In genomic region chr12:80239867-80240266, GRCh38 we compare ENCODE assay signal across 24 cellular contexts.
DNase-seq lines count a peak whose midpoint lies in the region; FAIRE-seq and TF ChIP-seq lines count a peak whose summit lies in the region.
"Had no signal": no experiment of that assay in that cellular context is flagged by ENCODE, and none has a peak within 500 bp of the region (broad histone marks: within the 10 kb centered on the region; RNA-seq: fewer than 3 reads in every experiment).

No MANE protein-coding gene starts in this region.

- no peaks in the 10 kb centered on the region for H3K36me3 ChIP-seq in HEK293 (ENCODE audit: control insufficient read depth in 2 of 2, insufficient read depth in 1 of 2, low read length in 2 of 2)
- H3K36me3 ChIP-seq: BE2C, BLaER1 had no signal

- H3K4me1 ChIP-seq in HEK293 (ENCODE audit: control insufficient read depth, insufficient read depth, low read length) = no peaks in the 10 kb centered on the region
- H3K4me1 ChIP-seq: BE2C, BLaER1 had no signal

- CTCF ChIA-PET in HEK293 (lab: Yijun Ruan, JAX) = interaction anchor here (1.0 kb wide), 1 partner anchor 20 kb away, joined by 3 read pairs; no protein-coding TSS in a partner anchor

- no peaks in the 10 kb centered on the region for H3K27me3 Mint-ChIP-seq in mesothelial cell of epicardium (ENCODE audit: low read depth)
- H3K27me3 Mint-ChIP-seq: CD4-positive, CD25-positive, alpha-beta regulatory T cell had no signal

- no peak overlapping the region for H3K4me3 Mint-ChIP-seq in mesothelial cell of epicardium
- H3K4me3 Mint-ChIP-seq: CD14-positive monocyte; CD4-positive, alpha-beta memory T cell; CD4-positive, CD25-positive, alpha-beta regulatory T cell; CD8-positive, alpha-beta memory T cell had no signal

- no peak for TF ChIP-seq CTCF in HEK293 (tag by site-specific recombination; IDR thresholded peaks at IDR 0.05)
- TF ChIP-seq CTCF in mesothelial cell of epicardium (IDR thresholded peaks at IDR 0.05; ENCODE audit: unreplicated experiment) = no peak

- no peak overlapping the region for H3K4me3 ChIP-seq in HEK293 (ENCODE audit: low read depth, low read length)
- H3K4me3 ChIP-seq: BLaER1 had no signal

- DNase-seq in GM12892 (ENCODE audit: insufficient read length) (no peak), GM18507 (ENCODE audit: extremely low spot score, insufficient read length, low read depth) (no peak), mesothelial cell of epicardium (ENCODE audit: low spot score in 2 of 2, unreplicated experiment in 2 of 2) (no peak), GM03348 (ENCODE audit: low spot score) (no peak)
- DNase-seq: 8988T; ACHN; BE2C; C1 segment of cervical spinal cord; CD4-positive, alpha-beta memory T cell; CD4-positive, CD25-positive, alpha-beta regulatory T cell; CD8-positive, alpha-beta memory T cell; COR-L47; DMS 273 treated with DMSO at 0.1 percent for 48 hours; DMS153; DMS53; DMS79; DND-41; EL; GDM1 had no signal

- no peaks in the 10 kb centered on the region; the same call in 1 of the 2 replicates for H3K9me3 ChIP-seq in HEK293 (ENCODE audit: control insufficient read depth, insufficient read depth, low read depth, low read length)
- H3K9me3 ChIP-seq: BE2C, BLaER1 had no signal

- H3K9me3 Mint-ChIP-seq in mesothelial cell of epicardium = peaks cover 6% of the 10 kb centered on the region

- H3K27ac ChIP-seq in HEK293 (ENCODE audit: extremely low read depth, low read depth, low read length) = no peak overlapping the region
- H3K27ac ChIP-seq: BLaER1 had no signal

- no peak for TF ChIP-seq POLR2A in GM12892 (IDR thresholded peaks at IDR 0.05; ENCODE audit: low read depth, low read length)

- H3K4me1 Mint-ChIP-seq in mesothelial cell of epicardium = peaks cover 44% of the 10 kb centered on the region
- H3K4me1 Mint-ChIP-seq: CD14-positive monocyte; CD4-positive, alpha-beta memory T cell; CD4-positive, CD25-positive, alpha-beta regulatory T cell; CD8-positive, alpha-beta memory T cell had no signal

- H3K36me3 Mint-ChIP-seq in mesothelial cell of epicardium = no peaks in the 10 kb centered on the region
- H3K36me3 Mint-ChIP-seq: CD14-positive monocyte; CD4-positive, alpha-beta memory T cell; CD4-positive, CD25-positive, alpha-beta regulatory T cell; CD8-positive, alpha-beta memory T cell had no signal

- FAIRE-seq in GM12892 (lab: Jason Lieb, UNC) = peak; percentile 36
- FAIRE-seq in GM18507 (lab: Jason Lieb, UNC) = peak; percentile 33
- FAIRE-seq: GM12891, GM19239 had no signal

- H3K27ac Mint-ChIP-seq in mesothelial cell of epicardium = no peak overlapping the region
- H3K27ac Mint-ChIP-seq: CD14-positive monocyte; CD4-positive, alpha-beta memory T cell; CD4-positive, CD25-positive, alpha-beta regulatory T cell; CD8-positive, alpha-beta memory T cell had no signal

- POLR2A ChIA-PET in HEK293 (lab: Yijun Ruan, JAX) = no interaction called here

TF ChIP-seq in HEK293, 187 proteins besides CTCF, POLR2A, EP300 and RAD21:
- TF ChIP-seq ZNF221 (tag by site-specific recombination; IDR thresholded peaks at IDR 0.05; ENCODE audit: borderline replicate concordance) = no peak
- no peak for TF ChIP-seq ZNF548 (tag by site-specific recombination; IDR thresholded peaks at IDR 0.05)
- TF ChIP-seq GLIS1 (tag by site-specific recombination; IDR thresholded peaks at IDR 0.05) = no peak
- peak; percentile 90 for TF ChIP-seq ZNF146 (tag by site-specific recombination; IDR thresholded peaks at IDR 0.05)
- TF ChIP-seq ZNF211 (tag by site-specific recombination; IDR thresholded peaks at IDR 0.05; ENCODE audit: low read depth) = no peak
- TF ChIP-seq, protein P1, sequence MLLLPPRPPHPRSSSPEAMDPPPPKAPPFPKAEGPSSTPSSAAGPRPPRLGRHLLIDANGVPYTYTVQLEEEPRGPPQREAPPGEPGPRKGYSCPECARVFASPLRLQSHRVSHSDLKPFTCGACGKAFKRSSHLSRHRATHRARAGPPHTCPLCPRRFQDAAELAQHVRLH (tag by site-specific recombination; IDR thresholded peaks at IDR 0.05) = peak; percentile 45; the same call in 1 of the 2 replicates
